8 cellular contexts compared by ENCODE assay signal in genomic region chr6:26250806-26251075, GRCh38.
DNase-seq lines count a peak whose midpoint lies in the region; ATAC-seq lines count a peak whose summit lies in the region.

No MANE protein-coding gene starts in this region.

- ATAC-seq in HG03460 (IDR thresholded peaks at IDR 0.05; ENCODE audit: unreplicated experiment) (peak; percentile 6), GM18519 (IDR thresholded peaks at IDR 0.05; ENCODE audit: low FRiP score, unreplicated experiment) (no peak)
- ATAC-seq in stimulated activated effector memory CD8-positive, alpha-beta T cell treated with anti-CD3 and anti-CD28 coated beads, Interleukin-12 subunit alpha, Interleukin-12 subunit beta, amount 100 ng/mL, for 72 hours: peak; percentile 1

- peak overlapping the region; percentile 100 for H3K27ac Mint-ChIP-seq in activated naive CD8-positive, alpha-beta T cell treated with anti-CD3 and anti-CD28 coated beads for 36 hours
- peak overlapping the region; percentile 96 for H3K27ac Mint-ChIP-seq in stimulated activated effector memory CD8-positive, alpha-beta T cell treated with anti-CD3 and anti-CD28 coated beads, Interleukin-12 subunit alpha, Interleukin-12 subunit beta, amount 100 ng/mL, for 72 hours

- H3K9me3 Mint-ChIP-seq in activated naive CD8-positive, alpha-beta T cell treated with anti-CD3 and anti-CD28 coated beads for 36 hours: no peaks in the 10 kb centered on the region
- no peaks in the 10 kb centered on the region for H3K9me3 Mint-ChIP-seq in stimulated activated effector memory CD8-positive, alpha-beta T cell treated with anti-CD3 and anti-CD28 coated beads, Interleukin-12 subunit alpha, Interleukin-12 subunit beta, amount 100 ng/mL, for 72 hours

- no peaks in the 10 kb centered on the region for H3K27me3 Mint-ChIP-seq in activated naive CD8-positive, alpha-beta T cell treated with anti-CD3 and anti-CD28 coated beads for 36 hours

- H3K4me3 ChIP-seq in iPS-11a (ENCODE audit: low read depth, low read length): peak overlapping the region; percentile 75

- peaks cover 30% of the 10 kb centered on the region for H3K4me1 Mint-ChIP-seq in activated naive CD8-positive, alpha-beta T cell treated with anti-CD3 and anti-CD28 coated beads for 36 hours
- peaks cover 33% of the 10 kb centered on the region for H3K4me1 Mint-ChIP-seq in stimulated activated effector memory CD8-positive, alpha-beta T cell treated with anti-CD3 and anti-CD28 coated beads, Interleukin-12 subunit alpha, Interleukin-12 subunit beta, amount 100 ng/mL, for 72 hours

- H3K4me3 Mint-ChIP-seq in activated naive CD8-positive, alpha-beta T cell treated with anti-CD3 and anti-CD28 coated beads for 36 hours: peak overlapping the region; percentile 89
- H3K4me3 Mint-ChIP-seq in stimulated activated effector memory CD8-positive, alpha-beta T cell treated with anti-CD3 and anti-CD28 coated beads, Interleukin-12 subunit alpha, Interleukin-12 subunit beta, amount 100 ng/mL, for 72 hours: peak overlapping the region; percentile 83

- DNase-seq in COLO668 (lab: John Stamatoyannopoulos, UW; ENCODE audit: unreplicated experiment) (peak; percentile 26), cerebellar cortex (ENCODE audit: low spot score) (no peak), NCI-H526 treated with DMSO at 0.1 percent for 48 hours (lab: John Stamatoyannopoulos, UW) (no peak)
- DNase-seq in activated naive CD8-positive, alpha-beta T cell treated with anti-CD3 and anti-CD28 coated beads for 36 hours: no peak
- DNase-seq in stimulated activated effector memory CD8-positive, alpha-beta T cell treated with anti-CD3 and anti-CD28 coated beads, Interleukin-12 subunit alpha, Interleukin-12 subunit beta, amount 100 ng/mL, for 72 hours (ENCODE audit: low spot score in 2 of 2): no peak

- H3K36me3 Mint-ChIP-seq in activated naive CD8-positive, alpha-beta T cell treated with anti-CD3 and anti-CD28 coated beads for 36 hours: peaks cover 4% of the 10 kb centered on the region
- peaks cover 27% of the 10 kb centered on the region for H3K36me3 Mint-ChIP-seq in stimulated activated effector memory CD8-positive, alpha-beta T cell treated with anti-CD3 and anti-CD28 coated beads, Interleukin-12 subunit alpha, Interleukin-12 subunit beta, amount 100 ng/mL, for 72 hours
